In genomic region chr4:184534511-184535391, GRCh38 we compare ENCODE assay signal across 8 cellular contexts.
DNase-seq lines count a peak whose midpoint lies in the region; ATAC-seq and TF ChIP-seq lines count a peak whose summit lies in the region.

No MANE protein-coding gene starts in this region.

- DNase-seq in activated naive CD4-positive, alpha-beta T cell treated with anti-CD3 and anti-CD28 coated beads, Interleukin-2, amount 10 ng/mL, durations not matched to agents 7 days and 5 days: no peak
- no peak for DNase-seq in activated naive CD4-positive, alpha-beta T cell treated with anti-CD3 and anti-CD28 coated beads, Interleukin-2, amount 50 U/mL, for 16 hours
- peak in 1 of 2 experiments; percentile 37 for DNase-seq in SJSA1 (ENCODE audit: low read depth in 1 of 2, low spot score in 2 of 2)
- DNase-seq in fibroblast of peridontal ligament (ENCODE audit: extremely low read depth): peak; percentile 90
- DNase-seq in stimulated activated naive CD8-positive, alpha-beta T cell treated with anti-CD3 and anti-CD28 coated beads, Interleukin-15, Interleukin-2, amounts not matched to agents 100 U/mL and 50 U/mL, for 24 hours: no peak
- DNase-seq in WTC11 (ENCODE audit: low spot score): no peak
- no peak for DNase-seq in NCI-H2196 treated with DMSO at 0.1 percent for 48 hours (lab: John Stamatoyannopoulos, UW; ENCODE audit: unreplicated experiment)

- H3K36me3 ChIP-seq in SJSA1: no peaks in the 10 kb centered on the region

- H3K4me3 ChIP-seq in SJSA1: no peak overlapping the region

- TF ChIP-seq CTCF in WTC11 (IDR thresholded peaks at IDR 0.05): no peak

- POLR2A ChIA-PET in WTC11 (lab: Charles Lee): no interaction called here

- peak overlapping the region; percentile 94 for H3K27ac Mint-ChIP-seq in activated naive CD4-positive, alpha-beta T cell treated with anti-CD3 and anti-CD28 coated beads, Interleukin-2, amount 10 ng/mL, durations not matched to agents 7 days and 5 days
- no peak overlapping the region; the same call in 1 of the 2 replicates for H3K27ac Mint-ChIP-seq in WTC11

- H3K27ac ChIP-seq in SJSA1: peak overlapping the region; percentile 50

- H3K27me3 Mint-ChIP-seq in activated naive CD4-positive, alpha-beta T cell treated with anti-CD3 and anti-CD28 coated beads, Interleukin-2, amount 10 ng/mL, durations not matched to agents 7 days and 5 days: no peaks in the 10 kb centered on the region
- H3K27me3 Mint-ChIP-seq in WTC11 (ENCODE audit: low read depth): no peaks in the 10 kb centered on the region

- H3K27me3 ChIP-seq in SJSA1 (replicated peaks): no peaks in the 10 kb centered on the region

- ATAC-seq in HG03025 (IDR thresholded peaks at IDR 0.05; ENCODE audit: low FRiP score, unreplicated experiment) (peak; percentile 51), WTC11 (no peak)
- ATAC-seq in stimulated activated naive CD8-positive, alpha-beta T cell treated with anti-CD3 and anti-CD28 coated beads, Interleukin-15, Interleukin-2, amounts not matched to agents 100 U/mL and 50 U/mL, for 24 hours: peak; percentile 62

- H3K4me1 Mint-ChIP-seq in activated naive CD4-positive, alpha-beta T cell treated with anti-CD3 and anti-CD28 coated beads, Interleukin-2, amount 10 ng/mL, durations not matched to agents 7 days and 5 days: peaks cover 52% of the 10 kb centered on the region
- peaks cover 18% of the 10 kb centered on the region for H3K4me1 Mint-ChIP-seq in WTC11

- peaks cover 18% of the 10 kb centered on the region for H3K4me1 ChIP-seq in SJSA1 (replicated peaks)

- CTCF ChIA-PET in activated naive CD4-positive, alpha-beta T cell treated with anti-CD3 and anti-CD28 coated beads, Interleukin-2, amount 10 ng/mL, durations not matched to agents 7 days and 5 days (lab: Charles Lee): interaction anchor here (0.9 to 4.5 kb wide), 8 partner anchors 9 to 270 kb away, joined by 3 to 49 read pairs (median 6); no protein-coding TSS in a partner anchor
- CTCF ChIA-PET in WTC11 (lab: Charles Lee): no interaction called here

- H3K4me3 Mint-ChIP-seq in activated naive CD4-positive, alpha-beta T cell treated with anti-CD3 and anti-CD28 coated beads, Interleukin-2, amount 10 ng/mL, durations not matched to agents 7 days and 5 days: peak overlapping the region; percentile 56
- H3K4me3 Mint-ChIP-seq in WTC11: no peak overlapping the region

- H3K36me3 Mint-ChIP-seq in activated naive CD4-positive, alpha-beta T cell treated with anti-CD3 and anti-CD28 coated beads, Interleukin-2, amount 10 ng/mL, durations not matched to agents 7 days and 5 days: peaks cover 4% of the 10 kb centered on the region
- no peaks in the 10 kb centered on the region for H3K36me3 Mint-ChIP-seq in WTC11

- no peaks in the 10 kb centered on the region for H3K9me3 ChIP-seq in SJSA1 (replicated peaks)

- no peaks in the 10 kb centered on the region for H3K9me3 Mint-ChIP-seq in activated naive CD4-positive, alpha-beta T cell treated with anti-CD3 and anti-CD28 coated beads, Interleukin-2, amount 10 ng/mL, durations not matched to agents 7 days and 5 days
- H3K9me3 Mint-ChIP-seq in WTC11: 0 out of 2 replicates have a peak, but pooled peaks cover 5% of the 10 kb centered on the region

TF ChIP-seq in WTC11, 78 proteins besides CTCF, POLR2A, EP300 and RAD21:
- TF ChIP-seq NR1H2 (CRISPR knock-in tag; IDR thresholded peaks at IDR 0.05): no peak
- TF ChIP-seq USF2 (CRISPR knock-in tag; IDR thresholded peaks at IDR 0.05): no peak
- no peak for TF ChIP-seq PREB (CRISPR knock-in tag; IDR thresholded peaks at IDR 0.05; ENCODE audit: borderline replicate concordance)
- no peak for TF ChIP-seq ZNF232 (CRISPR knock-in tag; IDR thresholded peaks at IDR 0.05)
- no peak for TF ChIP-seq ZNF423 (CRISPR knock-in tag; IDR thresholded peaks at IDR 0.05)
- TF ChIP-seq NFE2L1 (CRISPR knock-in tag; IDR thresholded peaks at IDR 0.05): no peak
- no peak for TF ChIP-seq RELA (CRISPR knock-in tag; IDR thresholded peaks at IDR 0.05; ENCODE audit: borderline replicate concordance)
- no peak for TF ChIP-seq NR3C1 (CRISPR knock-in tag; conservative IDR thresholded peaks at IDR 0.05; ENCODE audit: low read depth)
- TF ChIP-seq ATF2 (CRISPR knock-in tag; IDR thresholded peaks at IDR 0.05; ENCODE audit: borderline replicate concordance, low read depth): no peak
- no peak for TF ChIP-seq TCF7 (CRISPR knock-in tag; IDR thresholded peaks at IDR 0.05; ENCODE audit: low read depth)
- TF ChIP-seq E2F5 (CRISPR knock-in tag; IDR thresholded peaks at IDR 0.05): no peak
- no peak for TF ChIP-seq ATF3 (CRISPR knock-in tag; conservative IDR thresholded peaks at IDR 0.05)
- TF ChIP-seq JAZF1 (CRISPR knock-in tag; IDR thresholded peaks at IDR 0.05): no peak
- TF ChIP-seq ZBTB21 (CRISPR knock-in tag; IDR thresholded peaks at IDR 0.05; ENCODE audit: borderline replicate concordance): no peak
- TF ChIP-seq FOXP1 (CRISPR knock-in tag; IDR thresholded peaks at IDR 0.05; ENCODE audit: borderline replicate concordance): no peak
- no peak for TF ChIP-seq ZNF281 (CRISPR knock-in tag; IDR thresholded peaks at IDR 0.05)
- TF ChIP-seq GABPB1 (CRISPR knock-in tag; IDR thresholded peaks at IDR 0.05): no peak
- TF ChIP-seq NFATC4 (CRISPR knock-in tag; IDR thresholded peaks at IDR 0.05): no peak
- TF ChIP-seq EMX1 (CRISPR knock-in tag; IDR thresholded peaks at IDR 0.05): no peak
- no peak for TF ChIP-seq PRRX2 (CRISPR knock-in tag; IDR thresholded peaks at IDR 0.05)
TF ChIP-seq in WTC11: peak in this region for 0.
